Comparison of ENCODE assay signal across 1 cellular context in the genomic region with DNA sequence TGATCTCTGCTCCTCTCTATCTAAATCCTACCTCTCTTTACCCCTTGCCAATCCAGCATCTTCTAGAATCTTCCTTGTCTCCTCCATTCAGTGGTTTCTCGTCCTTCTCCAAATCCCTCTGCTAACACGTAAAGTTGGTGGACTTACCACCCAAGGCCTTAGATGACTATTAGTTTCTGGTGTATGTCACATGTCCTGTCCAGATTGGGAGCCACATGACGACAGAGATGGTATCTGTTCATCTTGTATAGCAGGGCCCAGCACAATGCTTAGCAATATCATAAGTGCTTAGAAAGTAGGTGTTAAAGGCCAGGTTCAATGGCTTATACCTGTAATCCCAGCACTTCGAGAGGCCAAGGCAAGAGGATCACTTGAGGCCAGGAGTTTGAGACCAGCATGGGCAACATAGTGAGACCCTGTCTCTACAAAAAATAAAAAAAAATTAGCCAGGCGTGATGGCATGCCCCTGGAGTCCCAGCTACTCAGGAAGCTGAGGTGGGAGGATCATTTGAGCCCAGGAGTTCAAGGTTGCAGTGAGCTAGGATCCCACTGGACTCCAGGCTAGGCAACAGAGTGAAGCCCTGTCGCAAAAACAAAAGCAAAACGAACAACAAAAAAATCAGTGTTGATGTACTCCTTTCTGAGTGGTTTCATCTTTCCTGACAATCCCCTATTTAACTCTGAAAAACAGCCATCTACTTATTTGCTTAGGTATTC.
TF ChIP-seq lines count a peak whose summit lies in the region.

No MANE protein-coding gene starts in this region.

TF ChIP-seq in H1, 55 proteins besides CTCF, POLR2A, EP300 and RAD21:
- no peak for TF ChIP-seq NRF1 (IDR thresholded peaks at IDR 0.05; ENCODE audit: low read depth, low read length)
TF ChIP-seq in H1: peak in this region for 0.
